Comparison of ENCODE assay signal across 7 cellular contexts in genomic region chr2:158662406-158662805, GRCh38.
"Had no signal": no experiment of that assay in that cellular context is flagged by ENCODE, and none has a peak within 500 bp of the region (broad histone marks: within the 10 kb centered on the region; RNA-seq: fewer than 3 reads in every experiment).

No MANE protein-coding gene starts in this region.

- H3K4me2 ChIP-seq: KMS-11 had no signal

- H3K27ac ChIP-seq: HL-60, KMS-11 had no signal

- DNase-seq: IMR-90, KBM-7, KG1 had no signal

- H3K4me3 ChIP-seq: K562 had no signal

- ATAC-seq: K562 had no signal

- FAIRE-seq: HTR-8/SVneo, K562 had no signal

- H3K9ac ChIP-seq: KMS-11 had no signal
